Comparison of ENCODE assay signal across 8 cellular contexts in genomic region chr10:12500406-12501303, GRCh38.
DNase-seq lines count a peak whose midpoint lies in the region; ATAC-seq and TF ChIP-seq lines count a peak whose summit lies in the region.

No MANE protein-coding gene starts in this region.

- ATAC-seq in GM21423 (IDR thresholded peaks at IDR 0.05; ENCODE audit: unreplicated experiment) = no peak

- no peak for TF ChIP-seq CTCF in GM10248 (IDR thresholded peaks at IDR 0.05; ENCODE audit: control extremely low read depth, extremely low read depth, low read depth, missing control alignments)

- POLR2A ChIA-PET in GM10248 (lab: Yijun Ruan, JAX) = interaction anchor here (0.7 kb wide), 1 partner anchor 38 kb away, joined by 3 read pairs; no protein-coding TSS in a partner anchor

- CTCF ChIA-PET in GM10248 (lab: Yijun Ruan, JAX) = interaction anchor here (1.6 kb wide), 1 partner anchor 16 kb away, joined by 5 read pairs; no protein-coding TSS in a partner anchor

- peak; percentile 41 for DNase-seq in COR-L47 (lab: John Stamatoyannopoulos, UW)
- peak; percentile 12 to 47 for DNase-seq in Kasumi-1 (lab: John Stamatoyannopoulos, UW)
- DNase-seq in SKM-1 (lab: John Stamatoyannopoulos, UW; ENCODE audit: unreplicated experiment) = peak; percentile 6
- DNase-seq in islet precursor cell = peak; percentile 27
- no peak for DNase-seq in cerebellar nuclear complex (lab: John Stamatoyannopoulos, UW)
- no peak for DNase-seq in AG08395 (ENCODE audit: low spot score)
- no peak for DNase-seq in GM10248 (ENCODE audit: extremely low spot score)

Comparison
In these comparisons a context has a peak if more than half of its experiments do, and no peak if none do; other contexts are left out.
1. DNase-seq: peak in COR-L47 (single experiment), Kasumi-1 (2 of 2), SKM-1 (single experiment) and islet precursor cell (single experiment); none in cerebellar nuclear complex (0 of 2), AG08395 (single experiment) and GM10248 (single experiment).